In the genomic region with DNA sequence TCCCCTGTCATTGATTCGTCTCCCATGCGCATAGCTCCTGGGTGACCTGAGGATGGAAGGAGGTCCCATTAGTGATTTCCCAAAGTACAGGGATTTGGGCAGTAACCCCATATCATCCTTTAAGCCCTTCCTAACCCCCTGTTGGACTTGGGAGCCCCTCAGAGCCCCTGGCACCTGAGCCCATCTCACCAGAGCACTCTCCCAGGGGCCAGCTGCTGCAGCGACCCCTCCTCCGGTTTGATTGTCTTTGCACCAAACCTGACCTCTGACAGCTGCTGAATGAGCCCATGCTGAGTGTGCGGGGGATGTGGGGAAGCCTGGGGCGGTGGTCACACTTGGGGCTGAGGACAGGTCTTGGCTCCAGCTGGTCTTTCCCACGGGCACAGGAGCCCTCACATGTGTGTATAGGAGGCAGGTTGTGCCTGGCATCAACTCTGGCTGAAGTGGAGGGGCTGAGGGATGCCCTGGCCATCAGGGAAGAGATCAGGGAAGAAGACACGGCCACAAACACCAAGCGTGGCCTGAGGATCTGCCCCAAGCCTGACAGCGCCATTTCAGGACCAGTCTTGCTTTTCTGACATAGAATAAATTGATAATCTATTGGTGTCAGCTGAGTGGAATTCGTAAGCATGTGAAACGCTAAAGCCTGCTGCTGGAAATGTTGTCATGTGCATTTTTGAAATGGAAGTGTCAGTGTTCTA, we compare ENCODE assay signal across 14 cellular contexts.
DNase-seq lines count a peak whose midpoint lies in the region; TF ChIP-seq lines count a peak whose summit lies in the region.
"Had no signal": no experiment of that assay in that cellular context is flagged by ENCODE, and none has a peak within 500 bp of the region (broad histone marks: within the 10 kb centered on the region; RNA-seq: fewer than 3 reads in every experiment).

No MANE protein-coding gene starts in this region.

- peak overlapping the region; percentile 35 for H3K18ac ChIP-seq in neuronal stem cell (ENCODE audit: low read length)
- H3K18ac ChIP-seq in mesendoderm (ENCODE audit: low read length): no peak overlapping the region

- H3K4ac ChIP-seq in neuronal stem cell (ENCODE audit: low read length) (no peak overlapping the region), mesendoderm (ENCODE audit: low read depth, low read length) (no peak overlapping the region)

- no peaks in the 10 kb centered on the region for H3F3A ChIP-seq in GM23248 (ENCODE audit: insufficient read depth)

- in situ Hi-C loops in GM23248 (cut with MboI): no loop called here

- H3K56ac ChIP-seq in mesendoderm (ENCODE audit: low read length): no peak overlapping the region

- H3K27me3 Mint-ChIP-seq in brain: peaks cover 8% of the 10 kb centered on the region
- H3K27me3 Mint-ChIP-seq in endodermal cell (ENCODE audit: insufficient read depth): peaks cover 10% of the 10 kb centered on the region

- H3K9me2 ChIP-seq in GM23248 (ENCODE audit: insufficient read depth): no peaks in the 10 kb centered on the region

- H3K36me3 ChIP-seq in endodermal cell (ENCODE audit: control insufficient read depth, insufficient read depth, low read length) (no peaks in the 10 kb centered on the region), neuronal stem cell (replicated peaks in 1 of 2; ENCODE audit: control insufficient read depth in 2 of 2, insufficient read depth in 2 of 2, low read length in 2 of 2) (no peaks in the 10 kb centered on the region), tibial artery (no peaks in the 10 kb centered on the region), GM23248 (ENCODE audit: low read depth) (no peaks in the 10 kb centered on the region), mesendoderm (ENCODE audit: control insufficient read depth, insufficient read depth, low read length) (no peaks in the 10 kb centered on the region)
- H3K36me3 ChIP-seq: SJSA1 had no signal

- H3K4me3 ChIP-seq in endodermal cell (ENCODE audit: low read length) (no peak overlapping the region), neuronal stem cell (ENCODE audit: low read length in 2 of 2) (no peak overlapping the region), tibial artery (no peak overlapping the region), GM23248 (no peak overlapping the region), mesendoderm (ENCODE audit: low read length) (no peak overlapping the region)
- H3K4me3 ChIP-seq: K562, SJSA1 had no signal

- H3K4me3 Mint-ChIP-seq in brain (no peak overlapping the region), endodermal cell (no peak overlapping the region)

- H3K9me3 ChIP-seq in endodermal cell (ENCODE audit: control insufficient read depth, low read length) (peaks cover 15% of the 10 kb centered on the region), neuronal stem cell (replicated peaks in 1 of 2; ENCODE audit: control insufficient read depth in 2 of 2, insufficient read depth in 1 of 2, low read depth in 1 of 2, low read length in 2 of 2) (peaks cover 9 to 37% of the 10 kb centered on the region in 2 donors), tibial artery (peaks cover 0 to under 1% (median 0%) of the 10 kb centered on the region in 3 donors), GM23248 (ENCODE audit: low read depth) (no peaks in the 10 kb centered on the region)
- H3K9me3 ChIP-seq: SJSA1 had no signal

- H3K9me3 Mint-ChIP-seq in brain: peaks cover 3 to 26% (median 6%) of the 10 kb centered on the region in 5 experiments
- peaks cover 22% of the 10 kb centered on the region for H3K9me3 Mint-ChIP-seq in endodermal cell

- no peaks in the 10 kb centered on the region for H3K27me3 ChIP-seq in endodermal cell (ENCODE audit: control insufficient read depth, insufficient read depth, low read length, poor library complexity, severe bottlenecking)
- no peaks in the 10 kb centered on the region for H3K27me3 ChIP-seq in neuronal stem cell (ENCODE audit: control insufficient read depth in 3 of 3, insufficient read depth in 3 of 3, low read depth in 1 of 3, low read length in 3 of 3)
- no peaks in the 10 kb centered on the region for H3K27me3 ChIP-seq in tibial artery
- H3K27me3 ChIP-seq in GM23248 (replicated peaks; ENCODE audit: insufficient read depth): peaks cover 17% of the 10 kb centered on the region; the same call in 1 of the 2 replicates
- H3K27me3 ChIP-seq in mesendoderm (ENCODE audit: insufficient read depth, low read length, poor library complexity): no peaks in the 10 kb centered on the region
- H3K27me3 ChIP-seq: SJSA1 had no signal

- H3K23ac ChIP-seq in neuronal stem cell (ENCODE audit: low read depth, low read length, poor library complexity) (no peak overlapping the region), mesendoderm (ENCODE audit: low read length) (no peak overlapping the region)

- no peak overlapping the region for H4K5ac ChIP-seq in mesendoderm (ENCODE audit: low read length)

- no peak overlapping the region for H2BK120ac ChIP-seq in neuronal stem cell (ENCODE audit: low read depth, low read length)
- H2BK120ac ChIP-seq in mesendoderm (ENCODE audit: low read depth, low read length): no peak overlapping the region

- intact Hi-C loops in tibial artery (cut with DNase I; ENCODE audit: low total_unique reads): no loop called here

- H3K14ac ChIP-seq in neuronal stem cell (ENCODE audit: low read length): peak overlapping the region; percentile 47

- H4K8ac ChIP-seq in neuronal stem cell (ENCODE audit: low read depth, low read length): no peak overlapping the region
- H4K8ac ChIP-seq in mesendoderm (ENCODE audit: low read depth, low read length): no peak overlapping the region

- DNase-seq in endodermal cell: peak; percentile 33
- DNase-seq in neuronal stem cell (ENCODE audit: low spot score): no peak
- DNase-seq in tibial artery: peak; percentile 18 to 37
- DNase-seq in GM23248: no peak
- DNase-seq in mesendoderm: no peak
- no peak for DNase-seq in NCI-H2107 treated with DMSO at 0.1 percent for 48 hours (lab: John Stamatoyannopoulos, UW; ENCODE audit: unreplicated experiment)
- DNase-seq: ACHN, DMS79, NCI-H226, NCI-H524 treated with DMSO at 0.1 percent for 48 hours had no signal

- H3K9ac ChIP-seq in endodermal cell (ENCODE audit: extremely low read depth, low read length, poor library complexity, severe bottlenecking) (no peak overlapping the region), neuronal stem cell (ENCODE audit: low read depth, low read length, poor library complexity) (no peak overlapping the region), GM23248 (no peak overlapping the region), mesendoderm (ENCODE audit: low read length) (no peak overlapping the region)

- no peak overlapping the region for H4K91ac ChIP-seq in neuronal stem cell (ENCODE audit: low read depth, low read length, poor library complexity)

- H3K36me3 Mint-ChIP-seq in brain: no peaks in the 10 kb centered on the region
- no peaks in the 10 kb centered on the region for H3K36me3 Mint-ChIP-seq in endodermal cell (ENCODE audit: low read depth)

- H3K4me2 ChIP-seq in neuronal stem cell (ENCODE audit: insufficient read depth, low read length, poor library complexity, severe bottlenecking): no peak overlapping the region
- H3K4me2 ChIP-seq in GM23248 (ENCODE audit: unreplicated experiment): no peak overlapping the region
- no peak overlapping the region for H3K4me2 ChIP-seq in mesendoderm (ENCODE audit: low read length)

- peak overlapping the region; percentile 58 for H3K27ac ChIP-seq in endodermal cell (ENCODE audit: low read depth, low read length)
- no peak overlapping the region for H3K27ac ChIP-seq in neuronal stem cell (replicated peaks; ENCODE audit: low read length)
- H3K27ac ChIP-seq in tibial artery: no peak overlapping the region
- no peak overlapping the region for H3K27ac ChIP-seq in GM23248
- no peak overlapping the region for H3K27ac ChIP-seq in mesendoderm (ENCODE audit: low read depth, low read length)
- H3K27ac ChIP-seq: C4-2B, SJSA1 had no signal

- H3K79me2 ChIP-seq in GM23248 (ENCODE audit: insufficient read depth) (no peaks in the 10 kb centered on the region), mesendoderm (ENCODE audit: control insufficient read depth, insufficient read depth, low read length) (no peaks in the 10 kb centered on the region)

- H2BK12ac ChIP-seq in neuronal stem cell (ENCODE audit: low read length): no peak overlapping the region

- H2BK5ac ChIP-seq in neuronal stem cell (ENCODE audit: low read length) (no peak overlapping the region), mesendoderm (ENCODE audit: low read length) (no peak overlapping the region)

- TF ChIP-seq CTCF in brain (conservative IDR thresholded peaks at IDR 0.05): no peak
- no peak for TF ChIP-seq CTCF in endodermal cell (conservative IDR thresholded peaks at IDR 0.05)
- TF ChIP-seq CTCF in tibial artery (IDR thresholded peaks at IDR 0.05): no peak

- H2AK5ac ChIP-seq in neuronal stem cell (ENCODE audit: low read depth, low read length) (no peak overlapping the region), mesendoderm (ENCODE audit: low read length) (no peak overlapping the region)

- peak overlapping the region; percentile 65 for H2AFZ ChIP-seq in neuronal stem cell (ENCODE audit: low read length)
- H2AFZ ChIP-seq in GM23248: no peak overlapping the region

- H3K4me1 Mint-ChIP-seq in brain (peaks cover 40% of the 10 kb centered on the region), endodermal cell (peaks cover 6% of the 10 kb centered on the region)

- H3K4me1 ChIP-seq in endodermal cell (ENCODE audit: control insufficient read depth, insufficient read depth, low read length) (peaks cover 7% of the 10 kb centered on the region), neuronal stem cell (ENCODE audit: control insufficient read depth in 2 of 2, insufficient read depth in 1 of 2, low read depth in 1 of 2, low read length in 2 of 2) (peaks cover 5 to 14% of the 10 kb centered on the region in 2 donors), tibial artery (peaks cover 0 to 29% (median 18%) of the 10 kb centered on the region in 4 donors), GM23248 (ENCODE audit: insufficient read depth) (peaks cover 16% of the 10 kb centered on the region; the same call in 1 of the 2 replicates), mesendoderm (ENCODE audit: control insufficient read depth, low read depth, low read length) (no peaks in the 10 kb centered on the region)

- H3K27ac Mint-ChIP-seq in brain (peak overlapping the region in 3 of 5 experiments; percentile 35 to 90 (median 58)), endodermal cell (no peak overlapping the region)

- H3K79me1 ChIP-seq in neuronal stem cell (ENCODE audit: low read depth, low read length) (no peaks in the 10 kb centered on the region), mesendoderm (ENCODE audit: low read length) (no peaks in the 10 kb centered on the region)

- no peaks in the 10 kb centered on the region for H4K20me1 ChIP-seq in GM23248 (ENCODE audit: insufficient read depth)

- no peak overlapping the region for H2BK15ac ChIP-seq in neuronal stem cell (ENCODE audit: low read length)
- no peak overlapping the region for H2BK15ac ChIP-seq in mesendoderm (replicated peaks; ENCODE audit: low read depth)

- 61 to 85% methylated on average over 11 to 12 of the region's 12 CpGs for WGBS in endodermal cell (ENCODE audit: insufficient coverage in 1 of 2, insufficient read length in 1 of 2), 2 experiments
- no CpG with 5 or more reads among the region's 12 CpGs for WGBS in neuronal stem cell (ENCODE audit: extremely low coverage in 2 of 2, insufficient read length in 2 of 2, insufficient replicate concordance in 1 of 2), 2 donors
- WGBS in GM23248 (ENCODE audit: low coverage in 1 of 2, low lambda C conversion rate in 2 of 2, missing lambda C conversion rate in 2 of 2), 2 experiments: 85 to 87% methylated on average over 12 of the region's 12 CpGs
- no CpG with 5 or more reads among the region's 12 CpGs for WGBS in mesendoderm (ENCODE audit: extremely low coverage, insufficient coverage, low lambda C conversion rate)

Comparison
In these comparisons a context has a peak if more than half of its experiments do, and no peak if none do; other contexts are left out.
1. DNase-seq: peak in endodermal cell (single experiment) and tibial artery (2 of 2); none in neuronal stem cell (single experiment), GM23248 (single experiment), mesendoderm (single experiment) and NCI-H2107 treated with DMSO at 0.1 percent for 48 hours (single experiment).